In the genomic region with DNA sequence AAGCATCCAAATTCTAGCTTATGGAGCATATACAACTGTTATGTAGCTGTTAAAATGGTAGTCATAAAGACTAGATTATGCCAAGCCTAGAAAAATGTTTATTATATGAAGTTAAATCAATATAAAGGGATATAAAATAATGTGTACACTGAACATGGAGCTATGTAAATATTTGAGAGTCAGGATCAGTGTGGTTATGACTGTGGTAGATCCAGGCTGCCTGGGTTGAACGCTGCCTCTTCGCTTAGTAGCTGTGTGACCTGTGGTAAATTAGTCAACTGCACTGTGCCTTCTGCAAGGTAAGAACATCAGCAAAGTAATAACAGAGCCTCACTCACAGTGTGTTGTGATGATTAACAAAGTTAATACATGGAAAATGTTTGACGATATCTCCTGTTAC, we compare ENCODE assay signal across 14 cellular contexts.
DNase-seq lines count a peak whose midpoint lies in the region; ATAC-seq, FAIRE-seq and TF ChIP-seq lines count a peak whose summit lies in the region.
"Had no signal": no experiment of that assay in that cellular context is flagged by ENCODE, and none has a peak within 500 bp of the region (broad histone marks: within the 10 kb centered on the region; RNA-seq: fewer than 3 reads in every experiment).

No MANE protein-coding gene starts in this region.

- DNase-seq in LNCaP clone FGC (ENCODE audit: low read depth) (peak; percentile 70), iris pigment epithelial cell (ENCODE audit: low read depth) (peak; percentile 46), frontal cortex (ENCODE audit: low spot score in 2 of 2) (no peak)
- no peak for DNase-seq in CD4-positive, alpha-beta T cell
- DNase-seq: Calu3, DMS 273 treated with DMSO at 0.1 percent for 48 hours, H7 had no signal

- peak; percentile 40 for ATAC-seq in SK-N-SH treated with all-trans-retinoic acid at 6 μM for 48 hours
- no peak for ATAC-seq in CD4-positive, alpha-beta T cell (ENCODE audit: poor library complexity)
- ATAC-seq in GM18861 (IDR thresholded peaks at IDR 0.05; ENCODE audit: unreplicated experiment), result no peak
- ATAC-seq: GM23338, HepG2 had no signal

- POLR2A ChIA-PET in CD4-positive, alpha-beta T cell (lab: Charles Lee), result no interaction called here

- H3K4me1 Mint-ChIP-seq in CD4-positive, alpha-beta T cell (ENCODE audit: low read depth), result no peaks in the 10 kb centered on the region
- H3K4me1 Mint-ChIP-seq: GM23338 had no signal

- CTCF ChIA-PET in CD4-positive, alpha-beta T cell (lab: Charles Lee), result no interaction called here

- no peaks in the 10 kb centered on the region for H3K27me3 Mint-ChIP-seq in CD4-positive, alpha-beta T cell

- H3K27ac ChIP-seq in CD4-positive, alpha-beta T cell (ENCODE audit: low read depth, low read length), result no peak overlapping the region
- H3K27ac ChIP-seq: BLaER1 had no signal

- H3K36me3 Mint-ChIP-seq in CD4-positive, alpha-beta T cell (ENCODE audit: low read depth), result no peaks in the 10 kb centered on the region

- intact Hi-C loops in CD4-positive, alpha-beta T cell (cut with DNase I, micrococcal nuclease), result no loop called here

- no peaks in the 10 kb centered on the region for H3K27me3 ChIP-seq in CD4-positive, alpha-beta T cell (ENCODE audit: control insufficient read depth, insufficient read depth, low read length)
- H3K27me3 ChIP-seq: BLaER1 had no signal

- H3K9me3 Mint-ChIP-seq in CD4-positive, alpha-beta T cell, result no peaks in the 10 kb centered on the region
- H3K9me3 Mint-ChIP-seq: GM23338 had no signal

- no peak overlapping the region for H3K4me3 ChIP-seq in LNCaP clone FGC (ENCODE audit: low read depth, low read length)
- H3K4me3 ChIP-seq: BLaER1, GM23338 had no signal

- H3K9me3 ChIP-seq in CD4-positive, alpha-beta T cell (ENCODE audit: control insufficient read depth, low read length), result no peaks in the 10 kb centered on the region
- H3K9me3 ChIP-seq: BLaER1 had no signal

- TF ChIP-seq CTCF in LNCaP clone FGC (IDR thresholded peaks at IDR 0.05; ENCODE audit: control insufficient read depth, extremely low read depth, insufficient read depth), result no peak
- no peak for TF ChIP-seq CTCF in CD4-positive, alpha-beta T cell (IDR thresholded peaks at IDR 0.05)

- FAIRE-seq in frontal cortex (lab: Jason Lieb, UNC), result no peak
- FAIRE-seq: GM18507, HepG2, HTR-8/SVneo had no signal

- no peak overlapping the region for H3K27ac Mint-ChIP-seq in CD4-positive, alpha-beta T cell
- H3K27ac Mint-ChIP-seq: GM23338 had no signal

- no peak overlapping the region for H3K4me3 Mint-ChIP-seq in CD4-positive, alpha-beta T cell
- H3K4me3 Mint-ChIP-seq: GM23338 had no signal

TF ChIP-seq in SK-N-SH treated with all-trans-retinoic acid at 6 μM for 48 hours, 23 proteins besides CTCF, POLR2A, EP300 and RAD21:
- TF ChIP-seq ZNF8 (CRISPR knock-in tag; IDR thresholded peaks at IDR 0.05) (peak; percentile 89), PPARA (CRISPR knock-in tag; IDR thresholded peaks at IDR 0.05; ENCODE audit: borderline replicate concordance) (no peak)

Comparison
In these comparisons a context has a peak if more than half of its experiments do, and no peak if none do; other contexts are left out.
1. DNase-seq: peak in LNCaP clone FGC (single experiment) and iris pigment epithelial cell (single experiment); none in CD4-positive, alpha-beta T cell (0 of 10) and frontal cortex (0 of 2).